16 cellular contexts compared by ENCODE assay signal in the genomic region with DNA sequence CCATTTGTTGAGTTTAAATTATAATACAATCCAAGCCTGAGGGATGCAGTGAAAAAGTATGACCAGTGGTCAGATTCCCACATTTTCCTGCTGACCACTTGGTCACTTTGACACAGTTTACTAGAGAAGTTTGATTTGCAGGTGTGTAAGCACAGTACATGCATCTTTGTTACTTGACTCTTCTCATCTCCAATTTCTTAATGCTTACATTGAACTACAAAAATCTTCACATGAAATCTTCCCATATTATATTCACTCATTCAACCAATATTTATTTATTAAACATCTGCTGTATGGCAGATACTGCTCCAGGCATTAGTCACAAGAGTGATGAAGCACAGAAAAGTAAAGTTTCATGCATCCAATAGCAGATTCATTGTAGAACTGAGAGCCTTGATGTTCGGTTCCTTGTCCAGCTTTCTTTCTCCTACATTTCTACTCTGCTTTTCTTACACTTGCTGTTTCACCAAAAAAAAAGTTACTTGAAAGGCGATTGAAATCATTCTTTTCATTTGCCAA.
DNase-seq lines count a peak whose midpoint lies in the region; ATAC-seq and TF ChIP-seq lines count a peak whose summit lies in the region.
"Had no signal": no experiment of that assay in that cellular context is flagged by ENCODE, and none has a peak within 500 bp of the region (broad histone marks: within the 10 kb centered on the region; RNA-seq: fewer than 3 reads in every experiment).

No MANE protein-coding gene starts in this region.

- TF ChIP-seq CTCF in RWPE2 (IDR thresholded peaks at IDR 0.05; ENCODE audit: poor library complexity, severe bottlenecking), result no peak
- TF ChIP-seq CTCF in foreskin keratinocyte (conservative IDR thresholded peaks at IDR 0.05), result no peak

- H3K27ac Mint-ChIP-seq in natural killer cell treated with Interleukin-12 subunit alpha and Interleukin-12 subunit beta and Interleukin-15 and Interleukin-18, amount 100 ng/mL, for 72 hours, result no peak overlapping the region
- H3K27ac Mint-ChIP-seq in T-helper 2 cell treated with Interferon-gamma antibody and Interleukin-4, amounts not matched to agents 5 μg/mL and 100 μg/mL, for 36 hours, result no peak overlapping the region
- H3K27ac Mint-ChIP-seq: CD14-positive monocyte; CD8-positive, alpha-beta T cell had no signal

- peaks cover 23 to 32% of the 10 kb centered on the region in 2 donors for H3K27me3 Mint-ChIP-seq in natural killer cell treated with Interleukin-12 subunit alpha and Interleukin-12 subunit beta and Interleukin-15 and Interleukin-18, amount 100 ng/mL, for 72 hours
- H3K27me3 Mint-ChIP-seq in T-helper 2 cell treated with Interferon-gamma antibody and Interleukin-4, amounts not matched to agents 5 μg/mL and 100 μg/mL, for 36 hours (ENCODE audit: low read depth), result peaks cover 12% of the 10 kb centered on the region

- H3K4me3 ChIP-seq in RWPE2 (ENCODE audit: severe bottlenecking), result no peak overlapping the region

- peak overlapping the region; percentile 49 for H3K27ac ChIP-seq in RWPE2 (ENCODE audit: poor library complexity, severe bottlenecking)
- H3K27ac ChIP-seq in epithelial cell of prostate, result peak overlapping the region; percentile 65
- H3K27ac ChIP-seq in foreskin keratinocyte, result peak overlapping the region; percentile 91
- H3K27ac ChIP-seq: HL-60 had no signal

- H3K9me3 Mint-ChIP-seq in natural killer cell treated with Interleukin-12 subunit alpha and Interleukin-12 subunit beta and Interleukin-15 and Interleukin-18, amount 100 ng/mL, for 72 hours, result no peaks in the 10 kb centered on the region
- H3K9me3 Mint-ChIP-seq in T-helper 2 cell treated with Interferon-gamma antibody and Interleukin-4, amounts not matched to agents 5 μg/mL and 100 μg/mL, for 36 hours, result no peaks in the 10 kb centered on the region

- H3K36me3 ChIP-seq in RWPE2 (ENCODE audit: low read depth), result no peaks in the 10 kb centered on the region

- H3K9me3 ChIP-seq in RWPE2 (ENCODE audit: severe bottlenecking), result no peaks in the 10 kb centered on the region

- H3K27me3 ChIP-seq in RWPE2 (ENCODE audit: insufficient read depth, poor library complexity, severe bottlenecking) (no peaks in the 10 kb centered on the region), foreskin keratinocyte (no peaks in the 10 kb centered on the region)

- peak; percentile 82 for DNase-seq in HCEC 1CT
- DNase-seq in RWPE2 (ENCODE audit: low spot score), result no peak
- no peak for DNase-seq in epithelial cell of prostate (ENCODE audit: low read depth, low spot score)
- no peak for DNase-seq in foreskin keratinocyte
- no peak for DNase-seq in natural killer cell treated with Interleukin-12 subunit alpha and Interleukin-12 subunit beta and Interleukin-15 and Interleukin-18, amount 100 ng/mL, for 72 hours (ENCODE audit: low spot score)
- DNase-seq in T-helper 2 cell treated with Interferon-gamma antibody and Interleukin-4, amounts not matched to agents 5 μg/mL and 100 μg/mL, for 36 hours (ENCODE audit: low spot score), result no peak
- DNase-seq in DMS53 treated with DMSO at 0.1 percent for 48 hours (lab: John Stamatoyannopoulos, UW; ENCODE audit: unreplicated experiment), result no peak
- DNase-seq: CD8-positive, alpha-beta T cell; COR-L47; DMS153; DND-41; GDM1 had no signal

- no peak overlapping the region for H3K4me3 Mint-ChIP-seq in natural killer cell treated with Interleukin-12 subunit alpha and Interleukin-12 subunit beta and Interleukin-15 and Interleukin-18, amount 100 ng/mL, for 72 hours
- H3K4me3 Mint-ChIP-seq in T-helper 2 cell treated with Interferon-gamma antibody and Interleukin-4, amounts not matched to agents 5 μg/mL and 100 μg/mL, for 36 hours, result no peak overlapping the region
- H3K4me3 Mint-ChIP-seq: CD14-positive monocyte; CD8-positive, alpha-beta T cell had no signal

- H3K4me1 ChIP-seq in RWPE2 (ENCODE audit: insufficient read depth, poor library complexity, severe bottlenecking), result peaks cover 20% of the 10 kb centered on the region
- H3K4me1 ChIP-seq in foreskin keratinocyte, result peaks cover 18% of the 10 kb centered on the region

- H3K4me1 Mint-ChIP-seq in natural killer cell treated with Interleukin-12 subunit alpha and Interleukin-12 subunit beta and Interleukin-15 and Interleukin-18, amount 100 ng/mL, for 72 hours (ENCODE audit: low read depth in 2 of 2), result no peaks in the 10 kb centered on the region
- no peaks in the 10 kb centered on the region for H3K4me1 Mint-ChIP-seq in T-helper 2 cell treated with Interferon-gamma antibody and Interleukin-4, amounts not matched to agents 5 μg/mL and 100 μg/mL, for 36 hours (ENCODE audit: low read depth)

- peaks cover 12% of the 10 kb centered on the region for H3K36me3 Mint-ChIP-seq in natural killer cell treated with Interleukin-12 subunit alpha and Interleukin-12 subunit beta and Interleukin-15 and Interleukin-18, amount 100 ng/mL, for 72 hours
- H3K36me3 Mint-ChIP-seq in T-helper 2 cell treated with Interferon-gamma antibody and Interleukin-4, amounts not matched to agents 5 μg/mL and 100 μg/mL, for 36 hours (ENCODE audit: low read depth), result no peaks in the 10 kb centered on the region
- H3K36me3 Mint-ChIP-seq: CD14-positive monocyte; CD8-positive, alpha-beta T cell had no signal

- ATAC-seq in RWPE2 (ENCODE audit: low read depth), result peak; percentile 52
- ATAC-seq in foreskin keratinocyte, result peak; percentile 79
- ATAC-seq in natural killer cell treated with Interleukin-12 subunit alpha and Interleukin-12 subunit beta and Interleukin-15 and Interleukin-18, amount 100 ng/mL, for 72 hours, result no peak
- no peak for ATAC-seq in GM19395 (IDR thresholded peaks at IDR 0.05; ENCODE audit: unreplicated experiment)
- ATAC-seq: CD8-positive, alpha-beta T cell; HCT116 had no signal

Comparison
In these comparisons a context has a peak if more than half of its experiments do, and no peak if none do; other contexts are left out.
1. ATAC-seq: peak in RWPE2 (single experiment) and foreskin keratinocyte (single experiment); none in natural killer cell treated with Interleukin-12 subunit alpha and Interleukin-12 subunit beta and Interleukin-15 and Interleukin-18, amount 100 ng/mL, for 72 hours (0 of 2) and GM19395 (single experiment).
2. Peak in every context shown above with its lines, with median percentiles within 50 percentile points of each other: H3K27ac ChIP-seq.